In genomic region chr6:101001012-101001411, GRCh38 we compare ENCODE assay signal across 30 cellular contexts.
DNase-seq lines count a peak whose midpoint lies in the region; TF ChIP-seq lines count a peak whose summit lies in the region.
"Had no signal": no experiment of that assay in that cellular context is flagged by ENCODE, and none has a peak within 500 bp of the region (broad histone marks: within the 10 kb centered on the region; RNA-seq: fewer than 3 reads in every experiment).

No MANE protein-coding gene starts in this region.

- H3K27ac ChIP-seq in osteoblast (ENCODE audit: low read depth, low read length), result no peak overlapping the region
- no peak overlapping the region for H3K27ac ChIP-seq in adrenal gland
- H3K27ac ChIP-seq: 22Rv1, colonic mucosa, neutrophil, PC-9, psoas muscle had no signal

- H3K4me3 ChIP-seq in osteoblast (ENCODE audit: insufficient read depth, low read length) (no peak overlapping the region), adrenal gland (no peak overlapping the region)
- H3K4me3 ChIP-seq: colonic mucosa, GM12878, PC-9, psoas muscle had no signal

- no peaks in the 10 kb centered on the region for H3K4me1 ChIP-seq in osteoblast (ENCODE audit: insufficient read depth, low read length)
- no peaks in the 10 kb centered on the region for H3K4me1 ChIP-seq in adrenal gland (replicated peaks in 1 of 2)
- H3K4me1 ChIP-seq: colonic mucosa, psoas muscle had no signal

- peak; percentile 14 for DNase-seq in NOMO-1 treated with DMSO at 0.1 percent for 48 hours (lab: John Stamatoyannopoulos, UW; ENCODE audit: unreplicated experiment)
- DNase-seq in NOMO-1 treated with dmso at 0.1 percent for 144 hours (lab: John Stamatoyannopoulos, UW; ENCODE audit: unreplicated experiment), result no peak
- DNase-seq in NCI-H226, result peak; percentile 40
- peak; percentile 18 for DNase-seq in amniotic epithelial cell (ENCODE audit: low read depth)
- DNase-seq in osteoblast (ENCODE audit: insufficient read length, low spot score, missing footprints), result peak; percentile 17
- DNase-seq in adrenal gland, result no peak
- no peak for DNase-seq in H4 (ENCODE audit: low spot score)
- no peak for DNase-seq in activated CD4-positive, alpha-beta memory T cell treated with anti-CD3 and anti-CD28 coated beads, Interleukin-2, amount 10 ng/mL, durations not matched to agents 7 days and 5 days
- DNase-seq: activated CD4-positive, CD25-positive, alpha-beta regulatory T cell treated with anti-CD3 and anti-CD28 coated beads, Interleukin-2, amount 50 U/mL, for 72 hours; activated CD8-positive, alpha-beta T cell treated with anti-CD3 and anti-CD28 coated beads, Interleukin-2, amount 10 ng/mL, durations not matched to agents 7 days and 5 days; anterior cingulate cortex; CD4-positive, CD25-positive, alpha-beta regulatory T cell; colonic mucosa; effector CD8-positive, alpha-beta T cell; foreskin melanocyte; H7; NCI-H2081; NCI-H345; NCI-H82; psoas muscle; SHP77 treated with DMSO at 0.1 percent for 48 hours; stimulated activated naive CD4-positive, alpha-beta T cell treated with Interleukin-2 at 50 U/mL for 16 hours; T-cell had no signal

- H3K9me3 ChIP-seq in osteoblast (ENCODE audit: low read depth, low read length) (no peaks in the 10 kb centered on the region), adrenal gland (replicated peaks in 1 of 3) (no peaks in the 10 kb centered on the region)
- H3K9me3 ChIP-seq: colonic mucosa, neutrophil had no signal

- intact Hi-C loops in adrenal gland (cut with DNase I), result no loop called here

- 64 to 86% (median 76%) methylated on average over 1 of the region's 1 CpG for WGBS in adrenal gland, 4 donors

- H3K27me3 ChIP-seq in osteoblast (ENCODE audit: insufficient read depth, low read length), result no peaks in the 10 kb centered on the region
- no peaks in the 10 kb centered on the region for H3K27me3 ChIP-seq in adrenal gland
- H3K27me3 ChIP-seq: colonic mucosa, neutrophil had no signal

- H2AFZ ChIP-seq in osteoblast (ENCODE audit: low read length), result no peak overlapping the region
- H2AFZ ChIP-seq: PC-9 had no signal

- TF ChIP-seq POLR2A in adrenal gland (IDR thresholded peaks at IDR 0.05), result no peak

- no peaks in the 10 kb centered on the region for H3K79me2 ChIP-seq in osteoblast (ENCODE audit: insufficient read depth, low read length)

- H3K27me3 Mint-ChIP-seq in activated CD4-positive, alpha-beta memory T cell treated with anti-CD3 and anti-CD28 coated beads, Interleukin-2, amount 10 ng/mL, durations not matched to agents 7 days and 5 days, result no peaks in the 10 kb centered on the region

- H3K36me3 Mint-ChIP-seq in activated CD4-positive, alpha-beta memory T cell treated with anti-CD3 and anti-CD28 coated beads, Interleukin-2, amount 10 ng/mL, durations not matched to agents 7 days and 5 days (ENCODE audit: low read depth), result no peaks in the 10 kb centered on the region
- H3K36me3 Mint-ChIP-seq: activated naive CD4-positive, alpha-beta T cell treated with anti-CD3 and anti-CD28 coated beads, Interleukin-2, amount 50 U/mL, for 24 hours; CD4-positive, CD25-positive, alpha-beta regulatory T cell; IgD-negative memory B cell; T-cell had no signal

- no peak overlapping the region for H3K4me2 ChIP-seq in osteoblast (ENCODE audit: insufficient read depth, low read length)
- H3K4me2 ChIP-seq: PC-9 had no signal

- H4K20me1 ChIP-seq in osteoblast (ENCODE audit: insufficient read depth, low read length), result no peaks in the 10 kb centered on the region

- H3K27ac Mint-ChIP-seq in activated CD4-positive, alpha-beta memory T cell treated with anti-CD3 and anti-CD28 coated beads, Interleukin-2, amount 10 ng/mL, durations not matched to agents 7 days and 5 days, result no peak overlapping the region
- H3K27ac Mint-ChIP-seq: activated CD8-positive, alpha-beta T cell treated with anti-CD3 and anti-CD28 coated beads, Interleukin-2, amount 10 ng/mL, durations not matched to agents 7 days and 5 days; activated naive CD4-positive, alpha-beta T cell treated with anti-CD3 and anti-CD28 coated beads, Interleukin-2, amount 50 U/mL, for 24 hours; activated T-helper 2 cell treated with anti-CD3 and anti-CD28 coated beads, Interferon-gamma antibody, Interleukin-2, Interleukin-4, amounts not matched to agents 10 μg/mL and 5 μg/mL and 100 μg/mL, durations not matched to agents 14 hours and 24 hours and 36 hours; CD4-positive, CD25-positive, alpha-beta regulatory T cell; IgD-negative memory B cell; T-cell had no signal

- POLR2A ChIA-PET in activated CD4-positive, alpha-beta memory T cell treated with anti-CD3 and anti-CD28 coated beads, Interleukin-2, amount 10 ng/mL, durations not matched to agents 7 days and 5 days (lab: Charles Lee), result no interaction called here

- H3K9me3 Mint-ChIP-seq in activated CD4-positive, alpha-beta memory T cell treated with anti-CD3 and anti-CD28 coated beads, Interleukin-2, amount 10 ng/mL, durations not matched to agents 7 days and 5 days, result no peaks in the 10 kb centered on the region

- no peak overlapping the region for H3K4me3 Mint-ChIP-seq in activated CD4-positive, alpha-beta memory T cell treated with anti-CD3 and anti-CD28 coated beads, Interleukin-2, amount 10 ng/mL, durations not matched to agents 7 days and 5 days
- H3K4me3 Mint-ChIP-seq: activated CD8-positive, alpha-beta T cell treated with anti-CD3 and anti-CD28 coated beads, Interleukin-2, amount 10 ng/mL, durations not matched to agents 7 days and 5 days; activated naive CD4-positive, alpha-beta T cell treated with anti-CD3 and anti-CD28 coated beads, Interleukin-2, amount 50 U/mL, for 24 hours; CD4-positive, CD25-positive, alpha-beta regulatory T cell; IgD-negative memory B cell; T-cell had no signal

- H3K36me3 ChIP-seq in osteoblast (ENCODE audit: insufficient read depth, low read length), result no peaks in the 10 kb centered on the region
- H3K36me3 ChIP-seq in adrenal gland (replicated peaks in 1 of 2), result no peaks in the 10 kb centered on the region
- H3K36me3 ChIP-seq: colonic mucosa, neutrophil had no signal

- no peaks in the 10 kb centered on the region for H3K4me1 Mint-ChIP-seq in activated CD4-positive, alpha-beta memory T cell treated with anti-CD3 and anti-CD28 coated beads, Interleukin-2, amount 10 ng/mL, durations not matched to agents 7 days and 5 days
- H3K4me1 Mint-ChIP-seq: activated naive CD4-positive, alpha-beta T cell treated with anti-CD3 and anti-CD28 coated beads, Interleukin-2, amount 50 U/mL, for 24 hours; CD4-positive, CD25-positive, alpha-beta regulatory T cell; T-cell had no signal

- TF ChIP-seq CTCF in osteoblast (IDR thresholded peaks at IDR 0.05; ENCODE audit: extremely low read depth, low read depth, low read length), result no peak
- TF ChIP-seq CTCF in adrenal gland (IDR thresholded peaks at IDR 0.05), result no peak

- CTCF ChIA-PET in activated CD4-positive, alpha-beta memory T cell treated with anti-CD3 and anti-CD28 coated beads, Interleukin-2, amount 10 ng/mL, durations not matched to agents 7 days and 5 days (lab: Charles Lee), result no interaction called here

Comparison
In these comparisons a context has a peak if more than half of its experiments do, and no peak if none do; other contexts are left out.
1. DNase-seq: peak in NOMO-1 treated with DMSO at 0.1 percent for 48 hours (single experiment), NCI-H226 (single experiment), amniotic epithelial cell (single experiment) and osteoblast (single experiment); none in NOMO-1 treated with dmso at 0.1 percent for 144 hours (single experiment), adrenal gland (0 of 7), H4 (single experiment) and activated CD4-positive, alpha-beta memory T cell treated with anti-CD3 and anti-CD28 coated beads, Interleukin-2, amount 10 ng/mL, durations not matched to agents 7 days and 5 days (single experiment).